Comparison of ENCODE assay signal across 8 cellular contexts in genomic region chr13:75219479-75220237, GRCh38.
DNase-seq lines count a peak whose midpoint lies in the region; ATAC-seq and TF ChIP-seq lines count a peak whose summit lies in the region.

No MANE protein-coding gene starts in this region.

- peak overlapping the region; percentile 23 for H3K4me3 ChIP-seq in suprapubic skin

- no peaks in the 10 kb centered on the region for H3K36me3 ChIP-seq in suprapubic skin

- peak; percentile 79 to 91 for TF ChIP-seq CTCF in suprapubic skin (IDR thresholded peaks at IDR 0.05)

- DNase-seq in EH (ENCODE audit: low read depth) (peak; percentile 70), KG1 (lab: John Stamatoyannopoulos, UW) (peak; percentile 64), SHP77 treated with DMSO at 0.1 percent for 48 hours (lab: John Stamatoyannopoulos, UW) (peak; percentile 62), activated gamma-delta T cell (lab: John Stamatoyannopoulos, UW) (peak; percentile 36), foreskin melanocyte (peak; percentile 44), occipital lobe (lab: John Stamatoyannopoulos, UW) (peak; percentile 77), suprapubic skin (ENCODE audit: low spot score in 2 of 2) (peak; percentile 79 to 91)

- H3K27ac ChIP-seq in suprapubic skin = no peak overlapping the region

- peak; percentile 91 for ATAC-seq in GM21786 (IDR thresholded peaks at IDR 0.05; ENCODE audit: unreplicated experiment)

- WGBS in suprapubic skin = 11% methylated on average over 31 of the region's 31 CpGs

- TF ChIP-seq EP300 in suprapubic skin (IDR thresholded peaks at IDR 0.05) = no peak

- no peaks in the 10 kb centered on the region for H3K9me3 ChIP-seq in suprapubic skin

- no peak for TF ChIP-seq POLR2A in suprapubic skin (IDR thresholded peaks at IDR 0.05)

- peaks cover 6% of the 10 kb centered on the region for H3K27me3 ChIP-seq in suprapubic skin

- peaks cover 3% of the 10 kb centered on the region for H3K4me1 ChIP-seq in suprapubic skin
